In genomic region chr5:169686137-169686536, GRCh38 we compare ENCODE assay signal across 10 cellular contexts. TPM values are rescaled to one million over a fixed set of nuclear protein-coding genes. Genes with fewer than 3 reads are reported as not detected.
DNase-seq lines count a peak whose midpoint lies in the region; ATAC-seq and TF ChIP-seq lines count a peak whose summit lies in the region.
"Had no signal": no experiment of that assay in that cellular context is flagged by ENCODE, and none has a peak within 500 bp of the region (broad histone marks: within the 10 kb centered on the region; RNA-seq: fewer than 3 reads in every experiment).

No MANE protein-coding gene starts in this region.

- peak overlapping the region; percentile 52 for H3K27ac Mint-ChIP-seq in central memory CD8-positive, alpha-beta T cell (ENCODE audit: low read depth)

- H3K9me2 ChIP-seq in hepatocyte (replicated peaks; ENCODE audit: insufficient read depth): no peaks in the 10 kb centered on the region

- H3K4me3 ChIP-seq in hepatocyte (no peak overlapping the region), upper lobe of right lung (no peak overlapping the region)
- H3K4me3 ChIP-seq: ascending aorta had no signal

- peaks cover 68% of the 10 kb centered on the region for H3K36me3 Mint-ChIP-seq in central memory CD8-positive, alpha-beta T cell (ENCODE audit: insufficient read depth)

- H3K4me1 ChIP-seq in hepatocyte (ENCODE audit: insufficient read depth) (no peaks in the 10 kb centered on the region), upper lobe of right lung (no peaks in the 10 kb centered on the region)
- H3K4me1 ChIP-seq: ascending aorta had no signal

- peak; percentile 81 for ATAC-seq in GM18867 (IDR thresholded peaks at IDR 0.05; ENCODE audit: unreplicated experiment)
- peak; percentile 75 for ATAC-seq in GM21526 (IDR thresholded peaks at IDR 0.05; ENCODE audit: low FRiP score, unreplicated experiment)
- ATAC-seq in HG03196 (IDR thresholded peaks at IDR 0.05; ENCODE audit: unreplicated experiment): peak; percentile 96
- ATAC-seq in central memory CD8-positive, alpha-beta T cell (replicated peaks; ENCODE audit: extremely low read depth, poor library complexity, severe bottlenecking): no peak
- ATAC-seq in esophagus mucosa: no peak
- no peak for ATAC-seq in upper lobe of right lung

- peaks cover 11% of the 10 kb centered on the region for H3K4me1 Mint-ChIP-seq in central memory CD8-positive, alpha-beta T cell

- H3K79me2 ChIP-seq in hepatocyte: no peaks in the 10 kb centered on the region

- no peak overlapping the region for H3K4me2 ChIP-seq in hepatocyte

- H3K27ac ChIP-seq in hepatocyte (no peak overlapping the region), upper lobe of right lung (no peak overlapping the region)
- H3K27ac ChIP-seq: ascending aorta, VCaP had no signal

- H3K27me3 Mint-ChIP-seq in central memory CD8-positive, alpha-beta T cell: no peaks in the 10 kb centered on the region

- no peak for DNase-seq in central memory CD8-positive, alpha-beta T cell (ENCODE audit: low spot score in 2 of 2)
- no peak for DNase-seq in hepatocyte (ENCODE audit: low spot score)
- no peak for DNase-seq in upper lobe of right lung
- DNase-seq: NCI-H748 treated with DMSO at 0.1 percent for 48 hours had no signal

- peaks cover 5% of the 10 kb centered on the region for H3K27me3 ChIP-seq in hepatocyte
- H3K27me3 ChIP-seq in upper lobe of right lung: no peaks in the 10 kb centered on the region
- H3K27me3 ChIP-seq: ascending aorta had no signal

- TF ChIP-seq CTCF in hepatocyte (IDR thresholded peaks at IDR 0.05; ENCODE audit: poor library complexity) (no peak), upper lobe of right lung (IDR thresholded peaks at IDR 0.05) (no peak)

- intact Hi-C loops in upper lobe of right lung (cut with DNase I): no loop called here

- H3K9me3 Mint-ChIP-seq in central memory CD8-positive, alpha-beta T cell: no peaks in the 10 kb centered on the region

- no peaks in the 10 kb centered on the region for H4K20me1 ChIP-seq in hepatocyte (ENCODE audit: insufficient read depth, poor library complexity, severe bottlenecking)

- WGBS in hepatocyte (ENCODE audit: low lambda C conversion rate, missing lambda C conversion rate): 64% methylated on average over 5 of the region's 5 CpGs

- H3K4me3 Mint-ChIP-seq in central memory CD8-positive, alpha-beta T cell: no peak overlapping the region

- H2AFZ ChIP-seq in hepatocyte: no peak overlapping the region

- H3K9me3 ChIP-seq in hepatocyte (ENCODE audit: low read depth) (no peaks in the 10 kb centered on the region), upper lobe of right lung (no peaks in the 10 kb centered on the region)
- H3K9me3 ChIP-seq: ascending aorta had no signal

- H3K36me3 ChIP-seq in hepatocyte (replicated peaks; ENCODE audit: insufficient read depth, low read depth): no peaks in the 10 kb centered on the region
- H3K36me3 ChIP-seq in upper lobe of right lung: peaks cover 23% of the 10 kb centered on the region
- H3K36me3 ChIP-seq: ascending aorta had no signal

RNA-seq across cellular contexts. Expression of gene DOCK2, which starts 49.1 kb away (rescaled TPM):
- 0.48 and 0.60 TPM in 2 replicates for total RNA-seq in hepatocyte
- 0.62 TPM in 1 of 2 replicates, not detected in the other for polyA plus RNA-seq in hepatocyte
- 2.2 TPM for total RNA-seq in esophagus mucosa
- total RNA-seq in upper lobe of right lung: 65.4 TPM

Comparison
In these comparisons a context has a peak if more than half of its experiments do, and no peak if none do; other contexts are left out.
1. ATAC-seq: peak in GM18867 (single experiment), GM21526 (single experiment) and HG03196 (single experiment); none in central memory CD8-positive, alpha-beta T cell (single experiment), esophagus mucosa (single experiment) and upper lobe of right lung (single experiment).
2. RNA of gene DOCK2, which starts 49.1 kb away (total RNA-seq): 65.4 TPM in upper lobe of right lung (single experiment); 2.2 TPM in esophagus mucosa (single experiment) and 0.48 to 0.60 TPM in hepatocyte; every median in the first group is over 10 times any median in the second.